In the genomic region with DNA sequence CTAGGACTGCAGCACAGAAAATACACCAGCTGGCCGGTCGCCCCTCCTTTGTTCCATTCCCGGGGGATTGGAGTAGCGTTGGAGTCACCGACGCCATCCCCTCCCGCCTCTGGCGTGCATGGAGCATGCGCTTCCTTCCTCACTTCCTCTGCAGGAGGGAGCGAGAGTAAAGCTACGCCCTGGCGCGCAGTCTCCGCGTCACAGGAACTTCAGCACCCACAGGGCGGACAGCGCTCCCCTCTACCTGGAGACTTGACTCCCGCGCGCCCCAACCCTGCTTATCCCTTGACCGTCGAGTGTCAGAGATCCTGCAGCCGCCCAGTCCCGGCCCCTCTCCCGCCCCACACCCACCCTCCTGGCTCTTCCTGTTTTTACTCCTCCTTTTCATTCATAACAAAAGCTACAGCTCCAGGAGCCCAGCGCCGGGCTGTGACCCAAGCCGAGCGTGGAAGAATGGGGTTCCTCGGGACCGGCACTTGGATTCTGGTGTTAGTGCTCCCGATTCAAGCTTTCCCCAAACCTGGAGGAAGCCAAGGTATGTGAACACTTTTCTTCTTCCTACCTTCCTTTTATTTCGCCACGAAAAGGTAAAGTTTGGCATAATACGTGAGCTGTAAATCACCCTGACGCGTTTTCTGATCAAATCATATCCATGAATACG, we compare ENCODE assay signal across 1 cellular context.
TF ChIP-seq lines count a peak whose summit lies in the region.

Gene SCG3, plus strand, starts transcription at position 201 of the 661 bp plus-strand sequence. Its CDS starts 253 bp downstream, at position 454.

TF ChIP-seq in HepG2, 621 proteins besides CTCF, POLR2A, EP300 and RAD21 (continued from another document and continues in another):
- TF ChIP-seq, protein P1, sequence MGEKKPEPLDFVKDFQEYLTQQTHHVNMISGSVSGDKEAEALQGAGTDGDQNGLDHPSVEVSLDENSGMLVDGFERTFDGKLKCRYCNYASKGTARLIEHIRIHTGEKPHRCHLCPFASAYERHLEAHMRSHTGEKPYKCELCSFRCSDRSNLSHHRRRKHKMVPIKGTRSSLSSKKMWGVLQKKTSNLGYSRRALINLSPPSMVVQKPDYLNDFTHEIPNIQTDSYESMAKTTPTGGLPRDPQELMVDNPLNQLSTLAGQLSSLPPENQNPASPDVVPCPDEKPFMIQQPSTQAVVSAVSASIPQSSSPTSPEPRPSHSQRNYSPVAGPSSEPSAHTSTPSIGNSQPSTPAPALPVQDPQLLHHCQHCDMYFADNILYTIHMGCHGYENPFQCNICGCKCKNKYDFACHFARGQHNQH (CRISPR knock-in tag; IDR thresholded peaks at IDR 0.05), result peak; percentile 62; the same call in 1 of the 2 replicates
- TF ChIP-seq ETV6 (CRISPR knock-in tag; conservative IDR thresholded peaks at IDR 0.05) (peak; percentile 70; the same call in 1 of the 2 replicates), TEF (CRISPR knock-in tag; IDR thresholded peaks at IDR 0.05) (peak; percentile 64; the same call in 1 of the 2 replicates), XRCC5 (optimal IDR thresholded peaks at IDR 0.05; ENCODE audit: low read length) (peak; percentile 28), ZNF430 (CRISPR knock-in tag; IDR thresholded peaks at IDR 0.05) (0 out of 2 replicates have a peak, but pooled peaks have one; percentile 62), TEAD2 (CRISPR knock-in tag; IDR thresholded peaks at IDR 0.05) (peak; percentile 41; the same call in 1 of the 2 replicates), KLF16 (CRISPR knock-in tag; IDR thresholded peaks at IDR 0.05) (peak; percentile 31 to 62; a peak in 1 of 4 replicates), ERF (CRISPR knock-in tag; IDR thresholded peaks at IDR 0.05) (peak; percentile 71; the same call in 1 of the 2 replicates), GZF1 (CRISPR knock-in tag; IDR thresholded peaks at IDR 0.05) (no peak), ZFP36L1 (CRISPR knock-in tag; IDR thresholded peaks at IDR 0.05) (0 out of 2 replicates have a peak, but pooled peaks have one; percentile 41), GPN1 (CRISPR knock-in tag; IDR thresholded peaks at IDR 0.05; ENCODE audit: borderline replicate concordance) (0 out of 2 replicates have a peak, but pooled peaks have one; percentile 57), ATRX (CRISPR knock-in tag; IDR thresholded peaks at IDR 0.05; ENCODE audit: borderline replicate concordance) (no peak), MXD3 (CRISPR knock-in tag; IDR thresholded peaks at IDR 0.05) (peak; percentile 90; the same call in 1 of the 2 replicates), HOXA9 (CRISPR knock-in tag; IDR thresholded peaks at IDR 0.05; ENCODE audit: borderline replicate concordance) (peak; percentile 51; the same call in 1 of the 2 replicates), NR3C1 (CRISPR knock-in tag; IDR thresholded peaks at IDR 0.05) (no peak), E2F1 (CRISPR knock-in tag; IDR thresholded peaks at IDR 0.05) (peak; percentile 47; the same call in 1 of the 2 replicates), ZNF891 (CRISPR knock-in tag; IDR thresholded peaks at IDR 0.05) (peak; percentile 77; the same call in 1 of the 2 replicates), DBP (CRISPR knock-in tag; IDR thresholded peaks at IDR 0.05; ENCODE audit: not compliant biosample characterization) (peak; percentile 83), CREB3 (CRISPR knock-in tag; IDR thresholded peaks at IDR 0.05) (peak; percentile 84; the same call in 1 of the 2 replicates), TSC22D2 (CRISPR knock-in tag; IDR thresholded peaks at IDR 0.05; ENCODE audit: borderline replicate concordance) (peak; percentile 96), ZNF232 (CRISPR knock-in tag; IDR thresholded peaks at IDR 0.05; ENCODE audit: borderline replicate concordance) (peak; percentile 96), KDM3A (CRISPR knock-in tag; IDR thresholded peaks at IDR 0.05; ENCODE audit: low read depth) (0 out of 2 replicates have a peak, but pooled peaks have one; percentile 47), DR1 (CRISPR knock-in tag; IDR thresholded peaks at IDR 0.05) (no peak), KAT8 (CRISPR knock-in tag; IDR thresholded peaks at IDR 0.05) (peak; percentile 45; the same call in 1 of the 2 replicates), YEATS2 (CRISPR knock-in tag; IDR thresholded peaks at IDR 0.05; ENCODE audit: borderline replicate concordance) (no peak), DNMT1 (CRISPR knock-in tag; IDR thresholded peaks at IDR 0.05) (0 out of 2 replicates have a peak, but pooled peaks have one; percentile 37), EHMT2 (IDR thresholded peaks at IDR 0.05; ENCODE audit: borderline replicate concordance, low read depth, low read length) (peak; percentile 95; the same call in 1 of the 2 replicates), ZSCAN21 (CRISPR knock-in tag; IDR thresholded peaks at IDR 0.05; ENCODE audit: borderline replicate concordance) (peak; percentile 64; the same call in 1 of the 2 replicates), GFI1 (CRISPR knock-in tag; IDR thresholded peaks at IDR 0.05; ENCODE audit: borderline replicate concordance) (0 out of 2 replicates have a peak, but pooled peaks have one; percentile 31), SNAPC2 (CRISPR knock-in tag; IDR thresholded peaks at IDR 0.05) (0 out of 2 replicates have a peak, but pooled peaks have one; percentile 65), TEAD3 (CRISPR knock-in tag; optimal IDR thresholded peaks at IDR 0.05; ENCODE audit: borderline replicate concordance) (peak; percentile 36), SRY (CRISPR knock-in tag; IDR thresholded peaks at IDR 0.05) (peak; percentile 82), CC2D1A (CRISPR knock-in tag; IDR thresholded peaks at IDR 0.05) (no peak), PRDM15 (CRISPR knock-in tag; IDR thresholded peaks at IDR 0.05) (0 out of 2 replicates have a peak, but pooled peaks have one; percentile 52), NFKB2 (CRISPR knock-in tag; IDR thresholded peaks at IDR 0.05; ENCODE audit: borderline replicate concordance) (peak; percentile 81; the same call in 1 of the 2 replicates), ZNF326 (CRISPR knock-in tag; IDR thresholded peaks at IDR 0.05; ENCODE audit: borderline replicate concordance) (no peak), SIX4 (CRISPR knock-in tag; IDR thresholded peaks at IDR 0.05) (peak; percentile 65; the same call in 1 of the 2 replicates), ZFP37 (CRISPR knock-in tag; IDR thresholded peaks at IDR 0.05; ENCODE audit: borderline replicate concordance) (peak; percentile 84; the same call in 1 of the 2 replicates)
- TF ChIP-seq, protein P2, sequence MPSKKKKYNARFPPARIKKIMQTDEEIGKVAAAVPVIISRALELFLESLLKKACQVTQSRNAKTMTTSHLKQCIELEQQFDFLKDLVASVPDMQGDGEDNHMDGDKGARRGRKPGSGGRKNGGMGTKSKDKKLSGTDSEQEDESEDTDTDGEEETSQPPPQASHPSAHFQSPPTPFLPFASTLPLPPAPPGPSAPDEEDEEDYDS (CRISPR knock-in tag; IDR thresholded peaks at IDR 0.05), result peak; percentile 26; the same call in 1 of the 2 replicates
- TF ChIP-seq, protein P3, sequence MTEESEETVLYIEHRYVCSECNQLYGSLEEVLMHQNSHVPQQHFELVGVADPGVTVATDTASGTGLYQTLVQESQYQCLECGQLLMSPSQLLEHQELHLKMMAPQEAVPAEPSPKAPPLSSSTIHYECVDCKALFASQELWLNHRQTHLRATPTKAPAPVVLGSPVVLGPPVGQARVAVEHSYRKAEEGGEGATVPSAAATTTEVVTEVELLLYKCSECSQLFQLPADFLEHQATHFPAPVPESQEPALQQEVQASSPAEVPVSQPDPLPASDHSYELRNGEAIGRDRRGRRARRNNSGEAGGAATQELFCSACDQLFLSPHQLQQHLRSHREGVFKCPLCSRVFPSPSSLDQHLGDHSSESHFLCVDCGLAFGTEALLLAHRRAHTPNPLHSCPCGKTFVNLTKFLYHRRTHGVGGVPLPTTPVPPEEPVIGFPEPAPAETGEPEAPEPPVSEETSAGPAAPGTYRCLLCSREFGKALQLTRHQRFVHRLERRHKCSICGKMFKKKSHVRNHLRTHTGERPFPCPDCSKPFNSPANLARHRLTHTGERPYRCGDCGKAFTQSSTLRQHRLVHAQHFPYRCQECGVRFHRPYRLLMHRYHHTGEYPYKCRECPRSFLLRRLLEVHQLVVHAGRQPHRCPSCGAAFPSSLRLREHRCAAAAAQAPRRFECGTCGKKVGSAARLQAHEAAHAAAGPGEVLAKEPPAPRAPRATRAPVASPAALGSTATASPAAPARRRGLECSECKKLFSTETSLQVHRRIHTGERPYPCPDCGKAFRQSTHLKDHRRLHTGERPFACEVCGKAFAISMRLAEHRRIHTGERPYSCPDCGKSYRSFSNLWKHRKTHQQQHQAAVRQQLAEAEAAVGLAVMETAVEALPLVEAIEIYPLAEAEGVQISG (CRISPR knock-in tag; IDR thresholded peaks at IDR 0.05), result peak; percentile 62
- TF ChIP-seq, protein P4, sequence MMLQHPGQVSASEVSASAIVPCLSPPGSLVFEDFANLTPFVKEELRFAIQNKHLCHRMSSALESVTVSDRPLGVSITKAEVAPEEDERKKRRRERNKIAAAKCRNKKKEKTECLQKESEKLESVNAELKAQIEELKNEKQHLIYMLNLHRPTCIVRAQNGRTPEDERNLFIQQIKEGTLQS (CRISPR knock-in tag; IDR thresholded peaks at IDR 0.05), result peak; percentile 58; the same call in 1 of the 2 replicates
- TF ChIP-seq, protein P5, sequence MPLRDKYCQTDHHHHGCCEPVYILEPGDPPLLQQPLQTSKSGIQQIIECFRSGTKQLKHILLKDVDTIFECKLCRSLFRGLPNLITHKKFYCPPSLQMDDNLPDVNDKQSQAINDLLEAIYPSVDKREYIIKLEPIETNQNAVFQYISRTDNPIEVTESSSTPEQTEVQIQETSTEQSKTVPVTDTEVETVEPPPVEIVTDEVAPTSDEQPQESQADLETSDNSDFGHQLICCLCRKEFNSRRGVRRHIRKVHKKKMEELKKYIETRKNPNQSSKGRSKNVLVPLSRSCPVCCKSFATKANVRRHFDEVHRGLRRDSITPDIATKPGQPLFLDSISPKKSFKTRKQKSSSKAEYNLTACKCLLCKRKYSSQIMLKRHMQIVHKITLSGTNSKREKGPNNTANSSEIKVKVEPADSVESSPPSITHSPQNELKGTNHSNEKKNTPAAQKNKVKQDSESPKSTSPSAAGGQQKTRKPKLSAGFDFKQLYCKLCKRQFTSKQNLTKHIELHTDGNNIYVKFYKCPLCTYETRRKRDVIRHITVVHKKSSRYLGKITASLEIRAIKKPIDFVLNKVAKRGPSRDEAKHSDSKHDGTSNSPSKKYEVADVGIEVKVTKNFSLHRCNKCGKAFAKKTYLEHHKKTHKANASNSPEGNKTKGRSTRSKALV (CRISPR knock-in tag; IDR thresholded peaks at IDR 0.05), result peak; percentile 62; the same call in 1 of the 2 replicates
